Comparison of ENCODE assay signal across 20 cellular contexts in the genomic region with DNA sequence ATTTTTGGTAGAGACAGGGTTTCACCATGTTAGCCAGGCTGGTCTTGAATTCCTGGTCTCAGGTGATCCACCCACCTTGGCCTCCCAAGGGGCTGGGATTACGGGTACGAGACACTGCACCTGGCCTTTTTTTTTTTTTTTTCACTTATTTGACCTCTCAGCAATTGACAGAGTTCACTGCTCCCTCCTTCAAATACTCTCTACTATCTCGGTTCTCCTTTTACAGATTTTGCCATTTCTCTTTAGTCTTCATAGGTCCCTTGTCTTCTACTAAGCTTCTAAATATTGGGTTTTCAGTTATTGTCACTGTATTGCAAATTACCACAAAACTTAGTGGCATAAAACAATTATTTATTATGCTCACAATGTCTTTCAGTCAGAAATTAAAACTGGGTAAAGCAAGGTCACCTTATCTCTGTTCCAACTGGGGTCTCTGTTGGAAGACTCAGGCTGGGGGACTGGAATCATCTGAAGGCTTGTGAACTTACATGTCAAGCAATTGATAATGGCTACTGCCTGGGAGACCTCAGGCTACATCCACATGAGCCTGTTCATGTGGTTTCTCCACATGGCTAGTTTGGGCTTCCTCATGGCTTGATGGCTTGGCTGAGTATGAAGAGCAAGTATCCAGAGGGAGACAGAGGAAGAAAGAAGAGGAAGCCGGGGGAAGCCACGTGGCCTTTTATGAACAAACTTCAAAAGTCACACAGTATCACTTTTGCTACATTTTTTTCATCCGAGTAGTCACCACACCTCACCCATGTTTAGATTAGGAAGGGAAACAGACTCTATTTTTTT.
DNase-seq lines count a peak whose midpoint lies in the region; ATAC-seq, FAIRE-seq and TF ChIP-seq lines count a peak whose summit lies in the region.
"Had no signal": no experiment of that assay in that cellular context is flagged by ENCODE, and none has a peak within 500 bp of the region (broad histone marks: within the 10 kb centered on the region; RNA-seq: fewer than 3 reads in every experiment).

No MANE protein-coding gene starts in this region.

- intact Hi-C loops in activated naive CD4-positive, alpha-beta T cell treated with anti-CD3 and anti-CD28 coated beads for 36 hours (cut with micrococcal nuclease): no loop called here

- POLR2A ChIA-PET in A549 (lab: Yijun Ruan, JAX): interaction anchor here (0.7 kb wide), 1 partner anchor 374 kb away, joined by 10 read pairs; no protein-coding TSS in a partner anchor

- H3K36me3 ChIP-seq in neutrophil: no peaks in the 10 kb centered on the region
- H3K36me3 ChIP-seq: BE2C had no signal

- no peak for ATAC-seq in A549
- ATAC-seq: HCT116 had no signal

- DNase-seq in A549 (ENCODE audit: low read depth in 1 of 2, low spot score in 1 of 2): no peak
- peak; percentile 27 for DNase-seq in EH (ENCODE audit: low read depth)
- DNase-seq in MV-4-11 (lab: John Stamatoyannopoulos, UW): peak; percentile 35
- no peak for DNase-seq in amniotic stem cell (lab: John Stamatoyannopoulos, UW)
- no peak for DNase-seq in NCI-H510A treated with DMSO at 0.1 percent for 48 hours (lab: John Stamatoyannopoulos, UW)
- no peak for DNase-seq in activated naive CD4-positive, alpha-beta T cell treated with anti-CD3 and anti-CD28 coated beads for 36 hours
- no peak for DNase-seq in NK-92 (lab: John Stamatoyannopoulos, UW; ENCODE audit: unreplicated experiment)
- DNase-seq: BE2C; CD4-positive, alpha-beta memory T cell; DND-41; NCI-H1694; NCI-H2081; NCI-H2171; NCI-H345; NCI-H526; Right ventricle myocardium superior had no signal

- no peak overlapping the region for H3K27ac Mint-ChIP-seq in activated naive CD4-positive, alpha-beta T cell treated with anti-CD3 and anti-CD28 coated beads for 36 hours

- WGBS in A549 (ENCODE audit: missing lambda C conversion rate): 29% methylated on average over 6 of the region's 6 CpGs

- no peak overlapping the region for H3K4me2 ChIP-seq in A549

- no peak for TF ChIP-seq CTCF in A549 (IDR thresholded peaks at IDR 0.05)
- TF ChIP-seq CTCF in neutrophil (IDR thresholded peaks at IDR 0.05): no peak

- H3K4me1 Mint-ChIP-seq in activated naive CD4-positive, alpha-beta T cell treated with anti-CD3 and anti-CD28 coated beads for 36 hours (ENCODE audit: low read depth): peaks cover 5% of the 10 kb centered on the region

- H3K27me3 ChIP-seq in neutrophil: no peaks in the 10 kb centered on the region
- H3K27me3 ChIP-seq: BE2C had no signal

- no peak for TF ChIP-seq EP300 in A549 (IDR thresholded peaks at IDR 0.05)

- no peak for TF ChIP-seq RAD21 in A549 (conservative IDR thresholded peaks at IDR 0.05 in 1 of 2, IDR thresholded peaks at IDR 0.05 in 1 of 2)

- H3K9me3 ChIP-seq in A549 (peaks cover 38% of the 10 kb centered on the region), neutrophil (peaks cover 12% of the 10 kb centered on the region)

- peaks cover 8% of the 10 kb centered on the region for H3K36me3 Mint-ChIP-seq in activated naive CD4-positive, alpha-beta T cell treated with anti-CD3 and anti-CD28 coated beads for 36 hours (ENCODE audit: low read depth)

- H3K27ac ChIP-seq in A549 (no peak overlapping the region), neutrophil (peak overlapping the region; percentile 42)

- H3K4me3 ChIP-seq in A549 (no peak overlapping the region), neutrophil (ENCODE audit: low read depth in 1 of 2, low read length in 1 of 2) (no peak overlapping the region)

- CTCF ChIA-PET in A549 (lab: Yijun Ruan, JAX): interaction anchor here (0.6 kb wide), 1 partner anchor 128 kb away, joined by 3 read pairs; no protein-coding TSS in a partner anchor
- CTCF ChIA-PET in activated naive CD4-positive, alpha-beta T cell treated with anti-CD3 and anti-CD28 coated beads for 36 hours (lab: Charles Lee): interaction anchor here (0.6 kb wide), 1 partner anchor 162 kb away, joined by 4 read pairs; no protein-coding TSS in a partner anchor

- H3K4me1 ChIP-seq in A549 (no peaks in the 10 kb centered on the region), neutrophil (ENCODE audit: control insufficient read depth in 1 of 2, insufficient read depth in 1 of 2, low read depth in 1 of 2, low read length in 1 of 2) (peaks cover 24 to 37% of the 10 kb centered on the region in 2 experiments)
- H3K4me1 ChIP-seq: BE2C had no signal

- FAIRE-seq in A549 (lab: Jason Lieb, UNC): peak; percentile 28
- FAIRE-seq: G401.6, H1 had no signal

- no peak for TF ChIP-seq POLR2A in A549 (IDR thresholded peaks at IDR 0.05; ENCODE audit: low read length)

- H3K4me3 Mint-ChIP-seq in activated naive CD4-positive, alpha-beta T cell treated with anti-CD3 and anti-CD28 coated beads for 36 hours: no peak overlapping the region
- H3K4me3 Mint-ChIP-seq: CD4-positive, alpha-beta memory T cell had no signal

- H3K27me3 Mint-ChIP-seq in activated naive CD4-positive, alpha-beta T cell treated with anti-CD3 and anti-CD28 coated beads for 36 hours (ENCODE audit: low read depth): peaks cover 4% of the 10 kb centered on the region

- H3K9me3 Mint-ChIP-seq in activated naive CD4-positive, alpha-beta T cell treated with anti-CD3 and anti-CD28 coated beads for 36 hours: peaks cover 16% of the 10 kb centered on the region

TF ChIP-seq in A549, 52 proteins besides CTCF, POLR2A, EP300 and RAD21:
- TF ChIP-seq FOSB (CRISPR knock-in tag; IDR thresholded peaks at IDR 0.05): no peak
- no peak for TF ChIP-seq CHD4 (IDR thresholded peaks at IDR 0.05; ENCODE audit: borderline replicate concordance)
- no peak for TF ChIP-seq NR3C1 (IDR thresholded peaks at IDR 0.05)
- no peak for TF ChIP-seq E2F6 (IDR thresholded peaks at IDR 0.05; ENCODE audit: borderline replicate concordance, low read depth)
- TF ChIP-seq HOXA7 (CRISPR knock-in tag; IDR thresholded peaks at IDR 0.05): no peak
- TF ChIP-seq ESRRA (IDR thresholded peaks at IDR 0.05; ENCODE audit: borderline replicate concordance, low read length): no peak
- no peak for TF ChIP-seq MYC (IDR thresholded peaks at IDR 0.05; ENCODE audit: borderline replicate concordance, low read length)
- no peak for TF ChIP-seq ZFP36 (IDR thresholded peaks at IDR 0.05; ENCODE audit: borderline replicate concordance, partially characterized antibody)
- no peak for TF ChIP-seq ZSCAN20 (CRISPR knock-in tag; IDR thresholded peaks at IDR 0.05)
- TF ChIP-seq, protein P1, sequence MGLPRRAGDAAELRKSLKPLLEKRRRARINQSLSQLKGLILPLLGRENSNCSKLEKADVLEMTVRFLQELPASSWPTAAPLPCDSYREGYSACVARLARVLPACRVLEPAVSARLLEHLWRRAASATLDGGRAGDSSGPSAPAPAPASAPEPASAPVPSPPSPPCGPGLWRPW (IDR thresholded peaks at IDR 0.05): no peak
- TF ChIP-seq KDM5A (IDR thresholded peaks at IDR 0.05): no peak
- no peak for TF ChIP-seq ATOH8 (CRISPR knock-in tag; IDR thresholded peaks at IDR 0.05; ENCODE audit: low read depth)
- no peak for TF ChIP-seq KDM1A (IDR thresholded peaks at IDR 0.05; ENCODE audit: low read depth)
- TF ChIP-seq HOXB5 (CRISPR knock-in tag; IDR thresholded peaks at IDR 0.05): no peak
- no peak for TF ChIP-seq FOSL2 (IDR thresholded peaks at IDR 0.05)
- TF ChIP-seq FOSL2 (CRISPR knock-in tag; IDR thresholded peaks at IDR 0.05): no peak
- TF ChIP-seq TFCP2L1 (CRISPR knock-in tag; IDR thresholded peaks at IDR 0.05): no peak
- TF ChIP-seq CBX2 (IDR thresholded peaks at IDR 0.05; ENCODE audit: borderline replicate concordance, low read depth): no peak
- no peak for TF ChIP-seq RFX5 (IDR thresholded peaks at IDR 0.05)

Comparison
In these comparisons a context has a peak if more than half of its experiments do, and no peak if none do; other contexts are left out.
1. DNase-seq: peak in EH (single experiment) and MV-4-11 (single experiment); none in A549 (0 of 2), amniotic stem cell (single experiment), NCI-H510A treated with DMSO at 0.1 percent for 48 hours (single experiment), activated naive CD4-positive, alpha-beta T cell treated with anti-CD3 and anti-CD28 coated beads for 36 hours (single experiment) and NK-92 (single experiment).